13 cellular contexts compared by ENCODE assay signal in genomic region chr19:40822704-40823553, GRCh38. TPM values are rescaled to one million over a fixed set of nuclear protein-coding genes. Genes with fewer than 3 reads are reported as not detected.
DNase-seq lines count a peak whose midpoint lies in the region; ATAC-seq and TF ChIP-seq lines count a peak whose summit lies in the region.
"Not testable (repeated sequence)": the region's sequence is repeated elsewhere in the genome, so short reads cannot be mapped to it uniquely, and the experiment has no call there.
"Had no signal": no experiment of that assay in that cellular context is flagged by ENCODE, and none has a peak within 500 bp of the region (broad histone marks: within the 10 kb centered on the region; RNA-seq: fewer than 3 reads in every experiment).

No MANE protein-coding gene starts in this region.

- not testable (repeated sequence) for ATAC-seq in effector memory CD8-positive, alpha-beta T cell (replicated peaks); natural killer cell treated with Interleukin-12 subunit alpha and Interleukin-12 subunit beta and Interleukin-15 and Interleukin-18, amount 100 ng/mL, for 72 hours

- H3K4me2 ChIP-seq in BLaER1 = peak overlapping the region; percentile 57

- H3K4me3 ChIP-seq in BLaER1; HL-60 (replicated peaks; ENCODE audit: insufficient read depth, low read length); stomach: not testable (repeated sequence)

- not testable (repeated sequence) for H3K27me3 ChIP-seq in BLaER1; HL-60 (ENCODE audit: insufficient read depth, poor library complexity, severe bottlenecking); layer of hippocampus (ENCODE audit: control insufficient read depth, insufficient read depth, low read length); stomach

- H3K4me1 ChIP-seq in BLaER1 (peaks cover 37% of the 10 kb centered on the region), stomach (peaks cover 22 to 46% (median 35%) of the 10 kb centered on the region in 4 donors)

- TF ChIP-seq CTCF in HL-60 (IDR thresholded peaks at IDR 0.05; ENCODE audit: insufficient read depth, low read length); stomach (IDR thresholded peaks at IDR 0.05): not testable (repeated sequence)

- H3K9me3 ChIP-seq in BLaER1, stomach: not testable (repeated sequence)

- 38 to 57% (median 51%) methylated on average over 9 of the region's 9 CpGs for WGBS in stomach, 5 donors

- peak; percentile 67 to 93 for DNase-seq in HL-60 (ENCODE audit: low read depth in 1 of 2, low spot score in 1 of 2)
- DNase-seq in OCI-M1 (lab: John Stamatoyannopoulos, UW) = peak; percentile 99
- DNase-seq in activated CD8-positive, alpha-beta memory T cell treated with anti-CD3 and anti-CD28 coated beads, Interleukin-2, amount 50 U/mL, for 48 hours = peak; percentile 25
- not testable (repeated sequence) for DNase-seq in effector memory CD8-positive, alpha-beta T cell; natural killer cell treated with Interleukin-12 subunit alpha and Interleukin-12 subunit beta and Interleukin-15 and Interleukin-18, amount 100 ng/mL, for 72 hours (ENCODE audit: low spot score)
- DNase-seq in stomach = peak; percentile 25

- intact Hi-C loops in stomach (cut with DNase I; ENCODE audit: low total_unique reads) = not testable (repeated sequence)

- H3K9ac ChIP-seq in BLaER1 = not testable (repeated sequence)

- H3K36me3 Mint-ChIP-seq in effector memory CD8-positive, alpha-beta T cell (ENCODE audit: insufficient read depth) = peaks cover 18% of the 10 kb centered on the region
- H3K36me3 Mint-ChIP-seq in natural killer cell treated with Interleukin-12 subunit alpha and Interleukin-12 subunit beta and Interleukin-15 and Interleukin-18, amount 100 ng/mL, for 72 hours = not testable (repeated sequence)

- peaks cover 14% of the 10 kb centered on the region; the same call in 1 of the 2 replicates for H3K36me3 ChIP-seq in BLaER1
- H3K36me3 ChIP-seq in stomach = peaks cover 0 to 15% (median 12%) of the 10 kb centered on the region in 4 donors

- H4K20me1 ChIP-seq in BLaER1 = not testable (repeated sequence)

- peak overlapping the region; percentile 35; the same call in 1 of the 2 replicates for H3K27ac ChIP-seq in BLaER1
- peak overlapping the region; percentile 86 for H3K27ac ChIP-seq in HL-60 (replicated peaks)
- H3K27ac ChIP-seq in layer of hippocampus (ENCODE audit: low read depth, low read length) = peak overlapping the region; percentile 46
- peak overlapping the region in 2 of 5 donors; percentile 46 to 57 for H3K27ac ChIP-seq in stomach

- TF ChIP-seq POLR2A in stomach (IDR thresholded peaks at IDR 0.05) = not testable (repeated sequence)

- not testable (repeated sequence) for H3K27me3 Mint-ChIP-seq in effector memory CD8-positive, alpha-beta T cell; natural killer cell treated with Interleukin-12 subunit alpha and Interleukin-12 subunit beta and Interleukin-15 and Interleukin-18, amount 100 ng/mL, for 72 hours

- not testable (repeated sequence) for TF ChIP-seq EP300 in stomach (IDR thresholded peaks at IDR 0.05)

- H3K9me3 Mint-ChIP-seq in effector memory CD8-positive, alpha-beta T cell; natural killer cell treated with Interleukin-12 subunit alpha and Interleukin-12 subunit beta and Interleukin-15 and Interleukin-18, amount 100 ng/mL, for 72 hours: not testable (repeated sequence)

- H3K27ac Mint-ChIP-seq in effector memory CD8-positive, alpha-beta T cell = peak overlapping the region; percentile 94 to 95
- peak overlapping the region; percentile 6 to 86 for H3K27ac Mint-ChIP-seq in natural killer cell treated with Interleukin-12 subunit alpha and Interleukin-12 subunit beta and Interleukin-15 and Interleukin-18, amount 100 ng/mL, for 72 hours

- H3K4me3 Mint-ChIP-seq in effector memory CD8-positive, alpha-beta T cell; natural killer cell treated with Interleukin-12 subunit alpha and Interleukin-12 subunit beta and Interleukin-15 and Interleukin-18, amount 100 ng/mL, for 72 hours: not testable (repeated sequence)

- peaks cover 46 to 47% of the 10 kb centered on the region in 2 donors for H3K4me1 Mint-ChIP-seq in effector memory CD8-positive, alpha-beta T cell (ENCODE audit: low read depth in 2 of 2)
- H3K4me1 Mint-ChIP-seq in natural killer cell treated with Interleukin-12 subunit alpha and Interleukin-12 subunit beta and Interleukin-15 and Interleukin-18, amount 100 ng/mL, for 72 hours (ENCODE audit: low read depth in 2 of 2) = peaks cover 51 to 56% of the 10 kb centered on the region in 2 donors

RNA-seq across cellular contexts. Expression of gene EGLN2, which starts 23.9 kb away (rescaled TPM):
- 100 to 1,000 TPM; 119 to 136 TPM for total RNA-seq in natural killer cell treated with Interleukin-12 subunit alpha and Interleukin-12 subunit beta and Interleukin-15 and Interleukin-18, amount 100 ng/mL, for 72 hours
- total RNA-seq in stomach = 100 to 1,000 TPM in 1 of 5 donors, 10 to 100 TPM in 4; 30.0 to 115 (median 71.2) TPM
- polyA plus RNA-seq in stomach = 10 to 100 TPM; 69.8 to 73.9 (median 71.7) TPM

RNA-seq across cellular contexts. Expression of gene CYP2A6, which starts 27.3 kb away (rescaled TPM):
- total RNA-seq in natural killer cell treated with Interleukin-12 subunit alpha and Interleukin-12 subunit beta and Interleukin-15 and Interleukin-18, amount 100 ng/mL, for 72 hours = not detected
- total RNA-seq in stomach = not detected
- polyA plus RNA-seq in stomach = not detected
- total RNA-seq: activated CD4-positive, alpha-beta T cell treated with anti-CD3 and anti-CD28 coated beads, Interleukin-2, amount 10 ng/mL, durations not matched to agents 7 days and 5 days; activated T-cell treated with anti-CD3 and anti-CD28 coated beads, Interleukin-2, amount 50 U/mL, for 72 hours; glomerular endothelial cell; H4; thyroid gland had no signal

RNA-seq across cellular contexts. Expression of gene RAB4B, which starts 44.9 kb away (rescaled TPM):
- total RNA-seq in natural killer cell treated with Interleukin-12 subunit alpha and Interleukin-12 subunit beta and Interleukin-15 and Interleukin-18, amount 100 ng/mL, for 72 hours = 100 to 1,000 TPM in 1 of 2 donors, 10 to 100 TPM in 1; 83.3 to 128 TPM
- total RNA-seq in stomach = 10 to 100 TPM in 4 of 5 donors, not detected in 1; 10.3 to 47.8 (median 28.9) TPM
- 10 to 100 TPM; 31.6 to 53.7 (median 39.2) TPM for polyA plus RNA-seq in stomach

RNA-seq across cellular contexts. Expression of gene MIA, which starts 47.6 kb away (rescaled TPM):
- total RNA-seq in natural killer cell treated with Interleukin-12 subunit alpha and Interleukin-12 subunit beta and Interleukin-15 and Interleukin-18, amount 100 ng/mL, for 72 hours = 1 to 10 TPM; 1.1 to 2.4 TPM
- total RNA-seq in stomach = 1 to 10 TPM in 2 of 5 donors, not detected in 3; 2.9 to 8.1 TPM
- polyA plus RNA-seq in stomach = 10 to 100 TPM in 1 of 3 donors, 1 to 10 TPM in 1, not detected in 1; 2.8 to 10.1 TPM
- total RNA-seq: glomerular endothelial cell, thyroid gland had no signal

RNA-seq across cellular contexts. Expression of gene CYP2A7, which starts 59.1 kb away (rescaled TPM):
- not detected for total RNA-seq in natural killer cell treated with Interleukin-12 subunit alpha and Interleukin-12 subunit beta and Interleukin-15 and Interleukin-18, amount 100 ng/mL, for 72 hours
- total RNA-seq in stomach = not detected
- not detected for polyA plus RNA-seq in stomach
- total RNA-seq: activated CD4-positive, alpha-beta T cell treated with anti-CD3 and anti-CD28 coated beads, Interleukin-2, amount 10 ng/mL, durations not matched to agents 7 days and 5 days; activated T-cell treated with anti-CD3 and anti-CD28 coated beads, Interleukin-2, amount 50 U/mL, for 72 hours; glomerular endothelial cell; H4; thyroid gland had no signal
